In the genomic region with DNA sequence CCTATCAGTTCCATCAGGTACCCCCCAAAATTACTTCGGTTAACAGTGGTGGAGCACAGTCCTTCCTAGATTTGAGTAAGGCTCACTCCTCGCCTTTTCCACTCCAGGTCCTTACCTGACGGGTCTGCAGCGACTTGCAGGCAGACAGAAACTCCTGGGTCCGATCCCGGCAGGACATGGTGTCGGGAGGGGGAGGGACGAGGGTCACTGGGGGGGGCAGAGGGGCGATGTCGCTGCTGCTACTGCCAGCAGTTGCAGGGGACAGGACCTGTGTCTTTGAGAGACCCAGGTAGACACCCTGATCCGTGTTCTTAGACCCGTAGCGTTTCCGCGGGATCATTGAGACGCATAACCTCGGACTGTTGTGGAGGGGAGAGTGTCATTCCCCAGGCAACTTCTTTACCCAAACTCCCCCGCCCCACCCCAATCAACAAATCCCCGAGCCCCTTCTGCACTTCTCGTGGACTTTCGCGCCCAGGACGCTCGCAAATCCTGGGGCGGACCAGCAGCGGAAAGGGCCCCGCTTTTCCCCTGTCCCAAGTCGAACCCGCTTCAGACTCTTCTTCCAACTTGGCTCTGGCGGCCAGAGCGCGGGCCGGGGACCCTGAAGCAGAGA, we compare ENCODE assay signal across 8 cellular contexts.
DNase-seq lines count a peak whose midpoint lies in the region; ATAC-seq and TF ChIP-seq lines count a peak whose summit lies in the region.

No MANE protein-coding gene starts in this region.

- H3K4me3 Mint-ChIP-seq in central memory CD8-positive, alpha-beta T cell: peak overlapping the region; percentile 92

- H3K27me3 ChIP-seq in MM.1S (replicated peaks; ENCODE audit: insufficient read depth, low read length) (no peaks in the 10 kb centered on the region), mucosa of rectum (ENCODE audit: control insufficient read depth in 2 of 2, insufficient read depth in 2 of 2, low read length in 2 of 2) (no peaks in the 10 kb centered on the region)

- H3K27me3 Mint-ChIP-seq in central memory CD8-positive, alpha-beta T cell: no peaks in the 10 kb centered on the region

- ATAC-seq in central memory CD8-positive, alpha-beta T cell (replicated peaks; ENCODE audit: extremely low read depth, poor library complexity, severe bottlenecking): no peak
- no peak for ATAC-seq in HG02885 (IDR thresholded peaks at IDR 0.05; ENCODE audit: poor library complexity, unreplicated experiment)

- H3K4me2 ChIP-seq in MM.1S (ENCODE audit: low read depth, low read length): peak overlapping the region; percentile 82

- H2AFZ ChIP-seq in MM.1S (ENCODE audit: low read length): peak overlapping the region; percentile 59

- no peaks in the 10 kb centered on the region for H3K9me2 ChIP-seq in MM.1S (replicated peaks; ENCODE audit: insufficient read depth, low read length)

- H3K36me3 ChIP-seq in MM.1S (replicated peaks; ENCODE audit: insufficient read depth, low read length): no peaks in the 10 kb centered on the region; the same call in 1 of the 2 replicates
- peaks cover 28 to 34% of the 10 kb centered on the region in 2 donors for H3K36me3 ChIP-seq in mucosa of rectum (ENCODE audit: control insufficient read depth in 2 of 2, insufficient read depth in 2 of 2, low read length in 2 of 2)

- TF ChIP-seq CTCF in MM.1S (IDR thresholded peaks at IDR 0.05; ENCODE audit: low read length): no peak

- H3K4me1 Mint-ChIP-seq in central memory CD8-positive, alpha-beta T cell: peaks cover 37% of the 10 kb centered on the region

- H3K27ac ChIP-seq in MM.1S (ENCODE audit: low read length): peak overlapping the region; percentile 85; the same call in 1 of the 2 replicates
- peak overlapping the region; percentile 99 for H3K27ac ChIP-seq in mucosa of rectum (ENCODE audit: low read depth in 2 of 2, low read length in 2 of 2)

- H3K9ac ChIP-seq in MM.1S (ENCODE audit: low read length) (peak overlapping the region; percentile 97), mucosa of rectum (ENCODE audit: low read depth in 1 of 2, low read length in 2 of 2) (peak overlapping the region; percentile 92 to 98)

- peaks cover 46% of the 10 kb centered on the region for H3K36me3 Mint-ChIP-seq in central memory CD8-positive, alpha-beta T cell (ENCODE audit: insufficient read depth)

- H3K9me3 ChIP-seq in MM.1S (replicated peaks; ENCODE audit: insufficient read depth, low read length) (no peaks in the 10 kb centered on the region), mucosa of rectum (ENCODE audit: control insufficient read depth in 2 of 2, low read length in 2 of 2) (no peaks in the 10 kb centered on the region)

- H3K9me3 Mint-ChIP-seq in central memory CD8-positive, alpha-beta T cell: no peaks in the 10 kb centered on the region

- H3K79me2 ChIP-seq in MM.1S (ENCODE audit: low read length): peaks cover 78% of the 10 kb centered on the region

- peak overlapping the region; percentile 91 for H3K4me3 ChIP-seq in MM.1S (ENCODE audit: low read length)
- peak overlapping the region; percentile 94 to 100 for H3K4me3 ChIP-seq in mucosa of rectum (ENCODE audit: low read length in 2 of 2)

- H4K20me1 ChIP-seq in MM.1S (ENCODE audit: insufficient read depth, low read length): no peaks in the 10 kb centered on the region

- H3F3A ChIP-seq in MM.1S (ENCODE audit: insufficient read depth, low read length): peaks cover 19% of the 10 kb centered on the region

- DNase-seq in NCI-H1092 (lab: John Stamatoyannopoulos, UW) (peak; percentile 42), NCI-H1092 treated with DMSO at 0.1 percent for 48 hours (lab: John Stamatoyannopoulos, UW) (no peak), MM.1S (no peak), NOMO-1 treated with DMSO at 0.1 percent for 48 hours (lab: John Stamatoyannopoulos, UW; ENCODE audit: unreplicated experiment) (no peak)
- DNase-seq in central memory CD8-positive, alpha-beta T cell (ENCODE audit: low spot score in 2 of 2): no peak
- no peak for DNase-seq in stimulated activated CD4-positive, alpha-beta T cell treated with anti-CD3 and anti-CD28 coated beads, Interleukin-15, amount 100 ng/mL, for 24 hours

- H3K4me1 ChIP-seq in MM.1S (ENCODE audit: low read length) (peaks cover 13% of the 10 kb centered on the region), mucosa of rectum (ENCODE audit: control insufficient read depth in 2 of 2, insufficient read depth in 2 of 2, low read length in 2 of 2) (peaks cover 19 to 21% of the 10 kb centered on the region in 2 donors)

- peak overlapping the region; percentile 98 for H3K27ac Mint-ChIP-seq in central memory CD8-positive, alpha-beta T cell (ENCODE audit: low read depth)
